Comparison of ENCODE assay signal across 8 cellular contexts in the genomic region with DNA sequence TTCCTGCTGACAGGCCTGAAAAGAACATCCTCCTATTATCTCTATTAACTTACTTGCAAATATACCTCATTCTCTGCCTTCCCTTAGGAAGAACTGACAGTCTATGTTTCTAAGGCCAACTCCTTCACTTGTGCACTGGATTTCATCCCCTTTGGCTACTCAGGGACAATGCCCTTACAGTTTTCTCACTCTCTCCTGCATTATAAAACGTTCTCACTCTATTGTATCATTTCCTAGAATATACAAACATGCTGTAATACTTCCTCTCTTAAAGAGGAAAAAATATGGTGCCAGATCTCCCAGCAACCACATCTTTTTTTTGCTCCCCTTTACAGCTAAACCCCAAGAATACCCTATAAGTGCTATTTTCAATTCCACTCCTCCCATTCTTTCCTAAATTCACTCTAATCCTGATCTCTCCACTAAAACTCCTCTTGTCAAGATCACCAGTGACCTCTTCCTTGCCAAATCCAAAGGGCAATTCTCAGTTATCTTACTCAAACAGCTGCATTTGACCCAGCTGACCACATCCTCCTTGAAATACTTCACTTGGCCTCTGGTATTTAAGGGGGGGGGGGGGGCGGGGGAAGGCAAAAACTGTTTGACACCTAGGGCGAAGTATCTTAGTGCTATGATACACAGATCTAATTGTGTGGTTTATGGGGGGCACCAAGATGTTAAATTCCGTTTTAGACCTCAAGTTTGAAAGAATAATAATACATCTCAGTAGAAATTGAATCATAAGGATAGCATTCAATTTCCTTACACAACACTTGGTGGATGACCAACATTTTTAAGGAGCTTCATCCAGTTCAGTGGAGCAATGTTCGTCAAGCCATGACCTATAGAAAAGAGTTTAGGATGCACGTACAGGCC. TPM values are rescaled to one million over a fixed set of nuclear protein-coding genes. Genes with fewer than 3 reads are reported as not detected.
A peak's percentile ranks its signal among the peaks of the same experiment; 100 is the strongest.
DNase-seq lines count a peak whose midpoint lies in the region; ATAC-seq and TF ChIP-seq lines count a peak whose summit lies in the region.

No MANE protein-coding gene starts in this region.

- H3K79me2 ChIP-seq in OCI-LY7 (ENCODE audit: insufficient read depth, low read depth, low read length): peaks cover 83% of the 10 kb centered on the region

- H3K27me3 ChIP-seq in psoas muscle (ENCODE audit: insufficient read depth in 3 of 3, low read length in 2 of 3): no peaks in the 10 kb centered on the region

- H3K9me2 ChIP-seq in OCI-LY7 (ENCODE audit: insufficient read depth, low read length): no peaks in the 10 kb centered on the region

- intact Hi-C loops in OCI-LY7 (cut with micrococcal nuclease; ENCODE audit: unreplicated experiment): loop anchor here (10.0 kb wide), 1 partner anchor 1642 kb away; a partner anchor contains a TSS
- intact Hi-C loops in psoas muscle (cut with DNase I): no loop called here

- TF ChIP-seq CTCF in OCI-LY7 (conservative IDR thresholded peaks at IDR 0.05; ENCODE audit: low read length) (no peak), endothelial cell (IDR thresholded peaks at IDR 0.05; ENCODE audit: unreplicated experiment) (no peak), psoas muscle (IDR thresholded peaks at IDR 0.05) (no peak)

- H3K9me3 Mint-ChIP-seq in endothelial cell (ENCODE audit: unreplicated experiment): no peaks in the 10 kb centered on the region

- H3K27me3 Mint-ChIP-seq in endothelial cell (ENCODE audit: unreplicated experiment): peaks cover 3% of the 10 kb centered on the region

- CTCF ChIA-PET in OCI-LY7 (lab: Charles Lee; ENCODE audit: unreplicated experiment): no interaction called here

- ATAC-seq in psoas muscle (peak in 2 of 4 donors; percentile 17 to 19), HG03439 (IDR thresholded peaks at IDR 0.05; ENCODE audit: unreplicated experiment) (no peak)

- H3K27ac ChIP-seq in OCI-LY7 (ENCODE audit: low read depth, low read length, poor library complexity, severe bottlenecking) (peak overlapping the region; percentile 92), psoas muscle (peak overlapping the region; percentile 94)

- H3K36me3 ChIP-seq in OCI-LY7 (ENCODE audit: insufficient read depth, low read length): peaks cover 48% of the 10 kb centered on the region
- peaks cover 0 to 23% of the 10 kb centered on the region in 2 donors for H3K36me3 ChIP-seq in psoas muscle (ENCODE audit: insufficient read depth in 1 of 2, low read depth in 1 of 2)

- peaks cover 8% of the 10 kb centered on the region; the same call in 1 of the 2 replicates for H4K20me1 ChIP-seq in OCI-LY7 (ENCODE audit: insufficient read depth, low read length)

- POLR2A ChIA-PET in OCI-LY7 (lab: Charles Lee): interaction anchor here (0.6 to 3.9 kb wide), 8 partner anchors 7 to 555 kb away, joined by 3 to 18 read pairs (median 4); a partner anchor contains a TSS

- H3K4me1 Mint-ChIP-seq in endothelial cell (ENCODE audit: unreplicated experiment): peaks cover 24% of the 10 kb centered on the region

- no peaks in the 10 kb centered on the region for H3K36me3 Mint-ChIP-seq in endothelial cell (ENCODE audit: low read depth, unreplicated experiment)

- peak overlapping the region; percentile 90 for H3K27ac Mint-ChIP-seq in endothelial cell (ENCODE audit: unreplicated experiment)

- BruUV-seq in OCI-LY7 (replicated peaks; lab: Mats Ljungman, UMichigan): no TSS peak

- peak; percentile 64 for DNase-seq in SIG-M5 treated with dmso at 0.1 percent for 504 hours (lab: John Stamatoyannopoulos, UW; ENCODE audit: unreplicated experiment)
- no peak for DNase-seq in SIG-M5 (lab: John Stamatoyannopoulos, UW)
- DNase-seq in OCI-LY7 (ENCODE audit: low spot score): peak; percentile 60
- peak; percentile 34 for DNase-seq in endothelial cell (ENCODE audit: low spot score)
- no peak for DNase-seq in psoas muscle
- no peak for DNase-seq in effector CD8-positive, alpha-beta T cell (lab: John Stamatoyannopoulos, UW)
- DNase-seq in NCI-H774 (lab: John Stamatoyannopoulos, UW): no peak

- H3K4me3 ChIP-seq in OCI-LY7 (ENCODE audit: low read depth, low read length, poor library complexity, severe bottlenecking) (peak overlapping the region; percentile 87), psoas muscle (peak overlapping the region; percentile 80)

- H3K4me2 ChIP-seq in OCI-LY7 (ENCODE audit: low read length): peak overlapping the region; percentile 98

- peaks cover 34% of the 10 kb centered on the region for H3K4me1 ChIP-seq in OCI-LY7 (ENCODE audit: insufficient read depth, low read length, poor library complexity, severe bottlenecking)
- peaks cover 32% of the 10 kb centered on the region for H3K4me1 ChIP-seq in psoas muscle

- peak overlapping the region; percentile 89 for H3K4me3 Mint-ChIP-seq in endothelial cell (ENCODE audit: unreplicated experiment)

- H2AFZ ChIP-seq in OCI-LY7 (ENCODE audit: low read length): peak overlapping the region; percentile 95; the same call in 1 of the 2 replicates

- WGBS in psoas muscle, 3 donors: 31 to 43% (median 41%) methylated on average over 6 of the region's 6 CpGs

- H3K9me3 ChIP-seq in OCI-LY7 (ENCODE audit: low read length): peaks cover 23% of the 10 kb centered on the region; the same call in 1 of the 2 replicates
- no peaks in the 10 kb centered on the region for H3K9me3 ChIP-seq in psoas muscle

RNA-seq across cellular contexts. Expression of a gene that starts 1.6 kb away (rescaled TPM):
- total RNA-seq in OCI-LY7 (2014; rRNA removed; shearing (Covaris generic)): 7.7 and 9.2 TPM in 2 replicates
- 25.5 and 29.4 TPM in 2 replicates for total RNA-seq in OCI-LY7 (2022)
- 40.7 TPM for total RNA-seq in endothelial cell (ENCODE audit: unreplicated experiment)
- 10 to 100 TPM; 27.8 to 43.9 (median 29.0) TPM for total RNA-seq in psoas muscle
- polyA plus RNA-seq in psoas muscle: 10 to 100 TPM; 15.6 to 50.7 (median 21.1) TPM

RNA-seq across cellular contexts. Expression of a gene that starts 1.7 kb away (rescaled TPM):
- 15.9 and 17.2 TPM in 2 replicates for total RNA-seq in OCI-LY7 (2014; rRNA removed; shearing (Covaris generic))
- total RNA-seq in OCI-LY7 (2022) (27.3 and 30.6 TPM in 2 replicates), endothelial cell (ENCODE audit: unreplicated experiment) (7.3 TPM), psoas muscle (10 to 100 TPM; 10.9 to 17.8 (median 14.5) TPM)
- 10 to 100 TPM in 1 of 3 donors, 1 to 10 TPM in 2; 3.8 to 13.1 (median 4.2) TPM for polyA plus RNA-seq in psoas muscle

RNA-seq across cellular contexts. Expression of a gene that starts 43.3 kb away (rescaled TPM):
- total RNA-seq in OCI-LY7 (2014; rRNA removed; shearing (Covaris generic)): not detected in 2 replicates
- 0.40 TPM in 1 of 2 replicates, not detected in the other for total RNA-seq in OCI-LY7 (2022)
- not detected for total RNA-seq in endothelial cell (ENCODE audit: unreplicated experiment)
- under 1 TPM in 1 of 4 donors, not detected in 3; 0.15 TPM for total RNA-seq in psoas muscle
- under 1 TPM; 0.04 to 0.14 (median 0.05) TPM for polyA plus RNA-seq in psoas muscle

Comparison
In these comparisons a context has a peak if more than half of its experiments do, and no peak if none do; other contexts are left out.
1. DNase-seq: peak in SIG-M5 treated with dmso at 0.1 percent for 504 hours (single experiment), OCI-LY7 (single experiment) and endothelial cell (single experiment); none in SIG-M5 (single experiment), psoas muscle (0 of 2), effector CD8-positive, alpha-beta T cell (single experiment) and NCI-H774 (single experiment).